In the genomic region with DNA sequence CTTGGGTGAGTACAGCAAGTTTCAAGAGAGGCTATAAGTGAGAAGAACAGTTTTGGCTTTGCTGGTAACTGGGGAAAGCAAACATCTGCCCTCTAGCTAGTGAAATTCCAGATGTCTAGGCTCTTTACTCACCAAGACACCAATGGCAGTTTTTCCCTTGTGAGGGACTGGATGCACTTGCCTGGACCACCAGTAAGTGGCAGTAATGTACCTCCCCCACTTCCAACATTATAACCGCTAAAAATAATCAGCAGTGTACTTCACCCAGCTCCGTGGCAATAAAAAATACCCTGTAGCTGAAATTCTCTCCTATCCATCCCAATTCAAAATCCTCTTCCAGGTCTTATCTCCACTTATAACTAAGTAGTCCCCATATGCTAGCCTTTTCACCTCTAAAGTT, we compare ENCODE assay signal across 10 cellular contexts.
DNase-seq lines count a peak whose midpoint lies in the region; FAIRE-seq and TF ChIP-seq lines count a peak whose summit lies in the region.
"Had no signal": no experiment of that assay in that cellular context is flagged by ENCODE, and none has a peak within 500 bp of the region (broad histone marks: within the 10 kb centered on the region; RNA-seq: fewer than 3 reads in every experiment).

No MANE protein-coding gene starts in this region.

- H3K36me3 Mint-ChIP-seq in Calu3 (ENCODE audit: insufficient read depth, unreplicated experiment) = no peaks in the 10 kb centered on the region
- H3K36me3 Mint-ChIP-seq in glutamatergic neuron (ENCODE audit: unreplicated experiment) = no peaks in the 10 kb centered on the region

- peaks cover 2% of the 10 kb centered on the region for H3K9me3 Mint-ChIP-seq in Calu3 (ENCODE audit: low read depth, unreplicated experiment)
- H3K9me3 Mint-ChIP-seq in glutamatergic neuron (ENCODE audit: unreplicated experiment) = peaks cover 1% of the 10 kb centered on the region
- H3K9me3 Mint-ChIP-seq: activated B cell treated with CpG ODN at 0.5 μM for 24 hours had no signal

- peak; percentile 67 for FAIRE-seq in GM19239 (lab: Jason Lieb, UNC)

- H3K27ac Mint-ChIP-seq in Calu3 (ENCODE audit: unreplicated experiment) (no peak overlapping the region), glutamatergic neuron (ENCODE audit: unreplicated experiment) (no peak overlapping the region)
- H3K27ac Mint-ChIP-seq: activated B cell treated with CpG ODN at 0.5 μM for 24 hours had no signal

- H3K4me1 Mint-ChIP-seq in Calu3 (ENCODE audit: low read depth, unreplicated experiment) = peaks cover 9% of the 10 kb centered on the region
- no peaks in the 10 kb centered on the region for H3K4me1 Mint-ChIP-seq in glutamatergic neuron (ENCODE audit: low read depth, unreplicated experiment)
- H3K4me1 Mint-ChIP-seq: activated B cell treated with CpG ODN at 0.5 μM for 24 hours had no signal

- CTCF ChIA-PET in Calu3 (lab: Charles Lee) = interaction anchor here (0.6 to 1.0 kb wide), 2 partner anchors 59 to 613 kb away, joined by 3 read pairs; no protein-coding TSS in a partner anchor

- H3K27ac ChIP-seq in VCaP = no peak overlapping the region

- intact Hi-C loops in Calu3 (cut with micrococcal nuclease; ENCODE audit: unreplicated experiment) = no loop called here

- H3K27me3 Mint-ChIP-seq in Calu3 (ENCODE audit: unreplicated experiment) (no peaks in the 10 kb centered on the region), glutamatergic neuron (ENCODE audit: unreplicated experiment) (no peaks in the 10 kb centered on the region)
- H3K27me3 Mint-ChIP-seq: activated B cell treated with CpG ODN at 0.5 μM for 24 hours had no signal

- no peak overlapping the region for H3K4me3 ChIP-seq in retinal pigment epithelial cell (ENCODE audit: low read length)
- H3K4me3 ChIP-seq: skin epidermis had no signal

- no peak overlapping the region for H3K4me3 Mint-ChIP-seq in Calu3 (ENCODE audit: low read depth, unreplicated experiment)
- no peak overlapping the region for H3K4me3 Mint-ChIP-seq in glutamatergic neuron (ENCODE audit: unreplicated experiment)
- H3K4me3 Mint-ChIP-seq: activated B cell treated with CpG ODN at 0.5 μM for 24 hours had no signal

- DNase-seq in Calu3 = peak; percentile 42
- peak; percentile 4 for DNase-seq in GM19239 (ENCODE audit: insufficient read length, low spot score)
- DNase-seq in HS-27A (ENCODE audit: low read depth) = peak; percentile 24
- peak; percentile 37 for DNase-seq in glutamatergic neuron
- no peak for DNase-seq in retinal pigment epithelial cell (ENCODE audit: low read depth)
- DNase-seq in NCI-H774 (lab: John Stamatoyannopoulos, UW) = no peak
- no peak for DNase-seq in activated naive CD4-positive, alpha-beta T cell treated with anti-CD3 and anti-CD28 coated beads, Interleukin-2, amount 50 U/mL, for 16 hours
- DNase-seq: activated B cell treated with CpG ODN at 0.5 μM for 24 hours had no signal

- no TSS peak for BruUV-seq in Calu3 (replicated peaks; lab: Mats Ljungman, UMichigan)

- TF ChIP-seq CTCF in Calu3 (IDR thresholded peaks at IDR 0.05; ENCODE audit: unreplicated experiment) (peak; percentile 67), VCaP (conservative IDR thresholded peaks at IDR 0.05) (peak; percentile 62), glutamatergic neuron (IDR thresholded peaks at IDR 0.05; ENCODE audit: partially characterized antibody, unreplicated experiment) (peak; percentile 77), retinal pigment epithelial cell (conservative IDR thresholded peaks at IDR 0.05; ENCODE audit: low read depth, low read length) (peak; percentile 98)

Comparison
In these comparisons a context has a peak if more than half of its experiments do, and no peak if none do; other contexts are left out.
1. DNase-seq: peak in Calu3 (single experiment), GM19239 (single experiment), HS-27A (single experiment) and glutamatergic neuron (single experiment); none in retinal pigment epithelial cell (single experiment), NCI-H774 (single experiment) and activated naive CD4-positive, alpha-beta T cell treated with anti-CD3 and anti-CD28 coated beads, Interleukin-2, amount 50 U/mL, for 16 hours (single experiment).
2. Peak in every context shown above with its lines, with median percentiles within 50 percentile points of each other: CTCF ChIP-seq.